In the genomic region with DNA sequence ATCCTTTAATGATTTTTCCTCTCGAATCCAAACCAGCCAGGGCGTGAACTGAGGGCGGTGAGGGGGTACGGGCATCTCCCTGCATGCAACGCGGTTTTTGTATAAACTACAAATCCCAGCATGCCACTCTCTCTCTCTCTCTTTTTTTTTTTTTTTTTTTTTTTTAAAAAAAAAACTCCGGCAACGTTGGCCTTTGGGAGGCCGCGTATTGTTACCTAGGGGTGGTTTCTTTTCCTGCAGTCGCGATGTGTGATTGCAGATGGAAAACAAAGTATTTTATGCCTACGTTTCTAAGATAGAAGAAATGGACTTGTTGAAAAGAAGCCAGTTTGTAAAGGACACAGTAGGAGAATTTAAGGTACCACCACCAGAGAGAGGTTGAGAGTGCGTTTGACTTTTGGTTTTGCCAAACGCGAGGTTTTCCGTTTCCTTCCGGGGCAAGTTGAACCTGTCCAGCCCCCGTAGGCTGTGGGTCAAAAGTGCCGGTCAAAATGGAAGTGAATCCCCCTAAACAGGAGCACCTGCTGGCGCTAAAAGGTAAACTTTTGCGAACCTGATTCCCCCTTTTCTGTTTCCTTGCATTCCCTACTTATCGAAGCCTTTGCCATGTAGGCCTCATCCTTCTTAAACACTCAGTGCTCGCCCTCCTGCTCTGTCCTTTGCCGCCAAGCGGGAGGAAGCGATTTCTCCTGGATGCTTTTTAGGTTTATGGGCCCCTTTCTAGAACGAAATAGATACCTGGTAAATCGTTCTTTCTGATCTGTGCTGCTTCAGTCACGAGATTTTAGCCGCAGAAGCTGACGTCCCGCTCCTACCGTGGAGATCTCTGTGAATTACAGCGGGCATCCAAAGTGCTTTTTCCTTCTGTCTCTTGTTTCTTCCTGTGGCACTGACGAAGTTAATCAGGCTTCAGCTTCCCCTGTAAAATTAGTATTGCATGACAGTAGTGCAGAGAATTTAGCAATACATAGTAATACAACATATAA, we compare ENCODE assay signal across 8 cellular contexts. TPM values are rescaled to one million over a fixed set of nuclear protein-coding genes. Genes with fewer than 3 reads are reported as not detected.
DNase-seq lines count a peak whose midpoint lies in the region; ATAC-seq, FAIRE-seq and TF ChIP-seq lines count a peak whose summit lies in the region.

Gene SHLD3 (plus strand): TSS at position 458 of the 986 bp plus-strand sequence. CDS start 4,561 bp downstream, outside the sequence.
Gene TRAPPC13 (plus strand): TSS at position 458 of the 986 bp plus-strand sequence. CDS start 34 bp downstream, at position 492.

- DNase-seq in GM13976 (ENCODE audit: low spot score) (peak; percentile 76), NCI-H146 (lab: John Stamatoyannopoulos, UW) (peak; percentile 91), T-cell (peak; percentile 60 to 89 (median 84)), anterior cingulate cortex (lab: John Stamatoyannopoulos, UW) (peak in 57 of 58 donors; percentile 23 to 93 (median 86)), right cardiac atrium (peak; percentile 81 to 88 (median 85)), psoas muscle (peak; percentile 79 to 86), urothelium cell line (ENCODE audit: low spot score) (peak; percentile 85)

- H3K27me3 ChIP-seq in right cardiac atrium (ENCODE audit: control insufficient read depth, insufficient read depth) (no peaks in the 10 kb centered on the region), psoas muscle (ENCODE audit: insufficient read depth in 3 of 3, low read length in 2 of 3) (no peaks in the 10 kb centered on the region)

- under 1% methylated on average over 36 of the region's 36 CpGs for WGBS in right cardiac atrium
- WGBS in psoas muscle, 3 donors = 0 to 1% (median 0%) methylated on average over 36 of the region's 36 CpGs

- no peaks in the 10 kb centered on the region for H3K27me3 Mint-ChIP-seq in T-cell

- H3K27ac ChIP-seq in right cardiac atrium (ENCODE audit: low read length) (peak within 1 kb of the TSS; percentile 93), psoas muscle (peak within 1 kb of the TSS; percentile 88)

- TF ChIP-seq CTCF in GM13976 (IDR thresholded peaks at IDR 0.05; ENCODE audit: borderline replicate concordance, control extremely low read depth, extremely low read depth, insufficient read depth, missing control alignments) (no peak), psoas muscle (IDR thresholded peaks at IDR 0.05) (peak; percentile 6)

- CTCF ChIA-PET in T-cell (lab: Charles Lee) = interaction anchor here in 1 of 2 donors (0.8 to 1.6 kb wide), 5 partner anchors 9 to 816 kb away, joined by 3 to 6 read pairs (median 4); partner anchors contain the start of genes CENPK and PPWD1

- H3K4me1 ChIP-seq in right cardiac atrium (ENCODE audit: control insufficient read depth, insufficient read depth, low read length) = no peaks in the 10 kb centered on the region
- peaks cover 36% of the 10 kb centered on the region for H3K4me1 ChIP-seq in psoas muscle

- H3K36me3 ChIP-seq in psoas muscle (ENCODE audit: insufficient read depth in 1 of 2, low read depth in 1 of 2) = peaks cover 0 to 14% of the 10 kb centered on the region in 2 donors

- FAIRE-seq in urothelium cell line (lab: Jason Lieb, UNC) = no peak

- peak within 1 kb of the TSS; percentile 98 to 99 for H3K27ac Mint-ChIP-seq in T-cell

- H3K4me3 ChIP-seq in right cardiac atrium (ENCODE audit: low read length) (peak within 1 kb of the TSS; percentile 87), psoas muscle (peak within 1 kb of the TSS; percentile 86)

- POLR2A ChIA-PET in T-cell (lab: Charles Lee) = interaction anchor here (0.5 to 1.4 kb wide), 5 partner anchors 28 to 95 kb away, joined by 3 to 14 read pairs (median 6); partner anchors contain the start of genes CENPK (in 1 of the 2) and PPWD1 (in 1 of the 2)

- H3K9me3 Mint-ChIP-seq in T-cell = no peaks in the 10 kb centered on the region

- peaks cover 53 to 62% (median 54%) of the 10 kb centered on the region in 3 donors for H3K4me1 Mint-ChIP-seq in T-cell

- intact Hi-C loops in right cardiac atrium (cut with DNase I) = no loop called here
- intact Hi-C loops in psoas muscle (cut with DNase I) = loop anchor here in 1 of 2 donors (10.0 kb wide), 1 partner anchor 520 kb away; the partner anchor contains the start of gene SREK1

- H3K36me3 Mint-ChIP-seq in T-cell = peaks cover 7% of the 10 kb centered on the region

- ATAC-seq in HG02870 (IDR thresholded peaks at IDR 0.05; ENCODE audit: unreplicated experiment) = peak; percentile 78
- peak; percentile 70 to 77 (median 74) for ATAC-seq in T-cell (replicated peaks in 1 of 4)
- peak; percentile 95 for ATAC-seq in right cardiac atrium
- peak; percentile 91 to 93 (median 91) for ATAC-seq in psoas muscle

- H3K4me3 Mint-ChIP-seq in T-cell = peak within 1 kb of the TSS; percentile 93 to 99 (median 97)

- H3K9me3 ChIP-seq in right cardiac atrium (ENCODE audit: control insufficient read depth, low read length) (no peaks in the 10 kb centered on the region), psoas muscle (no peaks in the 10 kb centered on the region)

- in situ Hi-C loops in GM13976 (cut with MboI; ENCODE audit: low sequenced_read_pairs, unreplicated experiment) = no loop called here

RNA-seq across cellular contexts. Expression of gene SHLD3, which starts in this region (rescaled TPM):
- total RNA-seq in T-cell (10 to 100 TPM in 1 of 5 donors, 1 to 10 TPM in 4; 3.7 to 12.2 (median 6.1) TPM), right cardiac atrium (1 to 10 TPM; 1.5 to 2.4 (median 2.1) TPM), psoas muscle (1 to 10 TPM in 3 of 4 donors, under 1 TPM in 1; 0.94 to 2.5 (median 1.7) TPM)
- polyA plus RNA-seq in right cardiac atrium (2.6 TPM), psoas muscle (1 to 10 TPM; 3.4 to 6.5 (median 3.7) TPM)

RNA-seq across cellular contexts. Expression of gene TRAPPC13, which starts in this region (rescaled TPM):
- 10 to 100 TPM; 14.3 to 19.2 (median 16.5) TPM for total RNA-seq in T-cell
- total RNA-seq in right cardiac atrium = 10 to 100 TPM; 20.8 to 23.9 (median 21.8) TPM
- polyA plus RNA-seq in right cardiac atrium = 14.6 TPM
- total RNA-seq in psoas muscle = 10 to 100 TPM; 11.1 to 16.5 (median 13.5) TPM
- 10 to 100 TPM; 10.8 to 19.6 (median 12.7) TPM for polyA plus RNA-seq in psoas muscle

Comparison
In these comparisons a context has a peak if more than half of its experiments do, and no peak if none do; other contexts are left out.
1. Peak in every context shown above with its lines: DNase-seq, ATAC-seq, H3K4me3 ChIP-seq and H3K27ac ChIP-seq.